1 cellular context compared by ENCODE assay signal in the genomic region with DNA sequence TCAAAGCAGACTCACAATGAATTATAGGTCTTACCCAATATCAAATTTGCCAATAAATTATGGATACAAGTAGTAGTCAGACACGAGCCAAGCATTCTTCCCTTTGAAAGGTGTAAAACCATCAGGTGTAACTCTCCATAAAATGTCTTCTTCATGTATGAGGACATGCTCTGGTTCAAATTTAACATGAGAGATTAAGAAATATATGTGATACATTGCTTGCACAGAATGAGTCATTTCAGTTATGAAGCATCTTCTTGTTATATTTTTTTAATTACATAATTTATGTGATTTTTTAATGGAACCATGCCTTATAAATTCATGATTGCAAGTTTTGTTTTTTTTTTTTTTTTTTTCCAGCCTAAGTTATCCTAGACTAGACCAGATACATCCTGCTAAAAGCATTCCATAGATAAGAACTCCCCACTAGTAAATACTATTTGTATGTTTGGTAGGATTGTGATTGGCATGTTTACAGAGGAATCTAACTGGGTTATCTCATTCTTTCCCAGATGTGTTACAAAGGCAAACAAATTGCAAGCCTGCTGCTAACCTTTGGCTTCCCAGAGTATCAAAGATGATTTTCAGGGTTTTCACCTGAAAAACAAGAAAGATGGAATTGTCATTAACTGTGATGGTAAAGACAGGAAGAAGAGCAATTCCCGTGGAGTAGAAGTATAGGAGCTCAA.
TF ChIP-seq lines count a peak whose summit lies in the region.

No MANE protein-coding gene starts in this region.

TF ChIP-seq in HepG2, 621 proteins besides CTCF, POLR2A, EP300 and RAD21 (continued from another document and continues in another):
- TF ChIP-seq KAT8 (CRISPR knock-in tag; IDR thresholded peaks at IDR 0.05) (peak; percentile 33; the same call in 1 of the 2 replicates), RFX5 (IDR thresholded peaks at IDR 0.05; ENCODE audit: low read depth, low read length) (no peak), TBL1XR1 (IDR thresholded peaks at IDR 0.05; ENCODE audit: borderline replicate concordance, low read length, partially characterized antibody) (peak; percentile 79), CEBPB (IDR thresholded peaks at IDR 0.05; ENCODE audit: borderline replicate concordance, low read depth, low read length) (no peak), TOE1 (CRISPR knock-in tag; IDR thresholded peaks at IDR 0.05) (0 out of 2 replicates have a peak, but pooled peaks have one; percentile 2), AHDC1 (CRISPR knock-in tag; IDR thresholded peaks at IDR 0.05; ENCODE audit: borderline replicate concordance) (peak; percentile 91; the same call in 1 of the 2 replicates), ARID5B (CRISPR knock-in tag; IDR thresholded peaks at IDR 0.05) (peak; percentile 96), KDM4B (CRISPR knock-in tag; IDR thresholded peaks at IDR 0.05) (0 out of 2 replicates have a peak, but pooled peaks have one; percentile 30), HOXA5 (CRISPR knock-in tag; IDR thresholded peaks at IDR 0.05) (no peak), PAXIP1 (CRISPR knock-in tag; conservative IDR thresholded peaks at IDR 0.05) (peak; percentile 90), DPF2 (CRISPR knock-in tag; IDR thresholded peaks at IDR 0.05; ENCODE audit: borderline replicate concordance, low read depth) (peak; percentile 93), HHEX (CRISPR knock-in tag; IDR thresholded peaks at IDR 0.05) (peak; percentile 89), GATAD2A (CRISPR knock-in tag; IDR thresholded peaks at IDR 0.05) (peak; percentile 74), ZEB1 (IDR thresholded peaks at IDR 0.05; ENCODE audit: insufficient replicate concordance, low read depth) (peak; percentile 72), ZNF331 (CRISPR knock-in tag; IDR thresholded peaks at IDR 0.05) (peak; percentile 80), NR2F1 (CRISPR knock-in tag; IDR thresholded peaks at IDR 0.05) (peak; percentile 51 to 89; a peak in 3 of 4 replicates), NCOR1 (IDR thresholded peaks at IDR 0.05; ENCODE audit: borderline replicate concordance, low read length) (peak; percentile 73; the same call in 1 of the 2 replicates), PPARG (CRISPR knock-in tag; conservative IDR thresholded peaks at IDR 0.05) (peak; percentile 93), FOXP4 (CRISPR knock-in tag; IDR thresholded peaks at IDR 0.05) (peak; percentile 96), TBX2 (CRISPR knock-in tag; IDR thresholded peaks at IDR 0.05; ENCODE audit: borderline replicate concordance) (peak; percentile 56; the same call in 1 of the 2 replicates)
- TF ChIP-seq, protein P1, sequence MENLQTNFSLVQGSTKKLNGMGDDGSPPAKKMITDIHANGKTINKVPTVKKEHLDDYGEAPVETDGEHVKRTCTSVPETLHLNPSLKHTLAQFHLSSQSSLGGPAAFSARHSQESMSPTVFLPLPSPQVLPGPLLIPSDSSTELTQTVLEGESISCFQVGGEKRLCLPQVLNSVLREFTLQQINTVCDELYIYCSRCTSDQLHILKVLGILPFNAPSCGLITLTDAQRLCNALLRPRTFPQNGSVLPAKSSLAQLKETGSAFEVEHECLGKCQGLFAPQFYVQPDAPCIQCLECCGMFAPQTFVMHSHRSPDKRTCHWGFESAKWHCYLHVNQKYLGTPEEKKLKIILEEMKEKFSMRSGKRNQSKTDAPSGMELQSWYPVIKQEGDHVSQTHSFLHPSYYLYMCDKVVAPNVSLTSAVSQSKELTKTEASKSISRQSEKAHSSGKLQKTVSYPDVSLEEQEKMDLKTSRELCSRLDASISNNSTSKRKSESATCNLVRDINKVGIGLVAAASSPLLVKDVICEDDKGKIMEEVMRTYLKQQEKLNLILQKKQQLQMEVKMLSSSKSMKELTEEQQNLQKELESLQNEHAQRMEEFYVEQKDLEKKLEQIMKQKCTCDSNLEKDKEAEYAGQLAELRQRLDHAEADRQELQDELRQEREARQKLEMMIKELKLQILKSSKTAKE (CRISPR knock-in tag; IDR thresholded peaks at IDR 0.05; ENCODE audit: borderline replicate concordance), result peak; percentile 69; the same call in 1 of the 2 replicates
- TF ChIP-seq, protein P2, sequence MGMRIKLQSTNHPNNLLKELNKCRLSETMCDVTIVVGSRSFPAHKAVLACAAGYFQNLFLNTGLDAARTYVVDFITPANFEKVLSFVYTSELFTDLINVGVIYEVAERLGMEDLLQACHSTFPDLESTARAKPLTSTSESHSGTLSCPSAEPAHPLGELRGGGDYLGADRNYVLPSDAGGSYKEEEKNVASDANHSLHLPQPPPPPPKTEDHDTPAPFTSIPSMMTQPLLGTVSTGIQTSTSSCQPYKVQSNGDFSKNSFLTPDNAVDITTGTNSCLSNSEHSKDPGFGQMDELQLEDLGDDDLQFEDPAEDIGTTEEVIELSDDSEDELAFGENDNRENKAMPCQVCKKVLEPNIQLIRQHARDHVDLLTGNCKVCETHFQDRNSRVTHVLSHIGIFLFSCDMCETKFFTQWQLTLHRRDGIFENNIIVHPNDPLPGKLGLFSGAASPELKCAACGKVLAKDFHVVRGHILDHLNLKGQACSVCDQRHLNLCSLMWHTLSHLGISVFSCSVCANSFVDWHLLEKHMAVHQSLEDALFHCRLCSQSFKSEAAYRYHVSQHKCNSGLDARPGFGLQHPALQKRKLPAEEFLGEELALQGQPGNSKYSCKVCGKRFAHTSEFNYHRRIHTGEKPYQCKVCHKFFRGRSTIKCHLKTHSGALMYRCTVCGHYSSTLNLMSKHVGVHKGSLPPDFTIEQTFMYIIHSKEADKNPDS (CRISPR knock-in tag; IDR thresholded peaks at IDR 0.05), result no peak
- TF ChIP-seq, protein P3, sequence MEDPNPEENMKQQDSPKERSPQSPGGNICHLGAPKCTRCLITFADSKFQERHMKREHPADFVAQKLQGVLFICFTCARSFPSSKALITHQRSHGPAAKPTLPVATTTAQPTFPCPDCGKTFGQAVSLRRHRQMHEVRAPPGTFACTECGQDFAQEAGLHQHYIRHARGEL (CRISPR knock-in tag; IDR thresholded peaks at IDR 0.05), result no peak
- TF ChIP-seq, protein P4, sequence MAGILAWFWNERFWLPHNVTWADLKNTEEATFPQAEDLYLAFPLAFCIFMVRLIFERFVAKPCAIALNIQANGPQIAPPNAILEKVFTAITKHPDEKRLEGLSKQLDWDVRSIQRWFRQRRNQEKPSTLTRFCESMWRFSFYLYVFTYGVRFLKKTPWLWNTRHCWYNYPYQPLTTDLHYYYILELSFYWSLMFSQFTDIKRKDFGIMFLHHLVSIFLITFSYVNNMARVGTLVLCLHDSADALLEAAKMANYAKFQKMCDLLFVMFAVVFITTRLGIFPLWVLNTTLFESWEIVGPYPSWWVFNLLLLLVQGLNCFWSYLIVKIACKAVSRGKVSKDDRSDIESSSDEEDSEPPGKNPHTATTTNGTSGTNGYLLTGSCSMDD (CRISPR knock-in tag; IDR thresholded peaks at IDR 0.05), result no peak
